22 cellular contexts compared by ENCODE assay signal in genomic region chr7:101633516-101633915, GRCh38. TPM values are rescaled to one million over a fixed set of nuclear protein-coding genes. Genes with fewer than 3 reads are reported as not detected.
"Had no signal": no experiment of that assay in that cellular context is flagged by ENCODE, and none has a peak within 500 bp of the region (broad histone marks: within the 10 kb centered on the region; RNA-seq: fewer than 3 reads in every experiment).

No MANE protein-coding gene starts in this region.

- ATAC-seq: activated CD4-positive, CD25-positive, alpha-beta regulatory T cell treated with anti-CD3 and anti-CD28 coated beads, Interleukin-2, amount 50 U/mL, for 24 hours; gastroesophageal sphincter; naive thymus-derived CD4-positive, alpha-beta T cell had no signal

- H3K27me3 ChIP-seq: colonic mucosa, gastroesophageal sphincter, hepatocyte, stomach had no signal

- H3K4me3 ChIP-seq: colonic mucosa, gastroesophageal sphincter, hepatocyte, lung, prostate gland, stomach, thoracic aorta had no signal

- H3K36me3 ChIP-seq: colonic mucosa, gastroesophageal sphincter, prostate gland, stomach, thoracic aorta had no signal

- H3K4me1 ChIP-seq: colonic mucosa, gastroesophageal sphincter, prostate gland had no signal

- DNase-seq: activated CD4-positive, alpha-beta T cell treated with anti-CD3 and anti-CD28 coated beads, Interleukin-2, amount 50 U/mL, for 4 hours; activated effector memory CD4-positive, alpha-beta T cell treated with Interleukin-2 at 50 U/mL for 16 hours; activated T-cell treated with anti-CD3 and anti-CD28 coated beads, Interleukin-2, amount 50 U/mL, for 24 hours; anterior cingulate cortex; colonic mucosa; effector CD4-positive, alpha-beta T cell; midbrain; naive thymus-derived CD4-positive, alpha-beta T cell; stimulated activated CD4-positive, alpha-beta T cell treated with anti-CD3 and anti-CD28 coated beads, Interleukin-15, amount 100 ng/mL, for 24 hours; stimulated activated CD4-positive, alpha-beta T cell treated with anti-CD3 and anti-CD28 coated beads, Interleukin-4, amount 100 ng/mL, for 24 hours; stomach; T-helper 2 cell had no signal

- H3K9me3 ChIP-seq: colonic mucosa, prostate gland, thoracic aorta had no signal

- H3K27ac ChIP-seq: colonic mucosa, gastroesophageal sphincter, hepatocyte, prostate gland, stomach, thoracic aorta had no signal

RNA-seq across cellular contexts. Expression of gene MYL10, which starts 4.4 kb away (rescaled TPM):
- total RNA-seq: bronchial epithelial cell; colonic mucosa; endothelial cell of umbilical vein; fibroblast of lung; gastroesophageal sphincter; lung; naive thymus-derived CD4-positive, alpha-beta T cell; prostate gland; stomach; thoracic aorta; ureter had no signal
- polyA plus RNA-seq: endothelial cell of umbilical vein; fibroblast of lung; lung; naive thymus-derived CD4-positive, alpha-beta T cell; stomach had no signal
